ENCODE assay signal across 17 cellular contexts in the genomic region with DNA sequence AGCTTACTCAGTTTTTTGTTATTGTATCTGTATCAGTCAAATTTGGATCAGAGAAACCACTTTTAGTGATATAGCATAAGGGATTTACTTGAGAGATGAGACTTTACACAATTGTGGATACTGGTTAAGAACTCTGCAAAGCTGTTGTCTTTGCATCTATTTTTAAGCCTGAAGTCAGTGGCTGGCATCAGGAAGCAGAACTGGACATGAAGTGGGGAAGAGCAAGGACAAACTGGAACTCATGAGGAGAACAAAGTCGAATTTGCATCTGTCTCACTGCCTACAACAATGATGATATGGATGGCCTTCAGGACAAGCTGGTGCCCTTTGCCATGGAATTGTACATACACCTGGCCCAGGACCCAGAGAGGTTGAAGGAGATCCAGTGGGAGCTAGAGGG. TPM values are rescaled to one million over a fixed set of nuclear protein-coding genes. Genes with fewer than 3 reads are reported as not detected.
A peak's percentile ranks its signal among the peaks of the same experiment; 100 is the strongest.
DNase-seq lines count a peak whose midpoint lies in the region; ATAC-seq and TF ChIP-seq lines count a peak whose summit lies in the region.
"Had no signal": no experiment of that assay in that cellular context is flagged by ENCODE, and none has a peak within 500 bp of the region (broad histone marks: within the 10 kb centered on the region; RNA-seq: fewer than 3 reads in every experiment).

No MANE protein-coding gene starts in this region.

- H4K91ac ChIP-seq in neuronal stem cell (ENCODE audit: low read depth, low read length, poor library complexity) = no peak overlapping the region

- TF ChIP-seq CTCF in heart left ventricle (IDR thresholded peaks at IDR 0.05) (no peak), heart right ventricle (IDR thresholded peaks at IDR 0.05) (no peak), vagina (IDR thresholded peaks at IDR 0.05) (no peak)

- no peak for TF ChIP-seq POLR2A in heart left ventricle (IDR thresholded peaks at IDR 0.05)
- TF ChIP-seq POLR2A in vagina (IDR thresholded peaks at IDR 0.05) = no peak

- no peak overlapping the region for H3K14ac ChIP-seq in neuronal stem cell (ENCODE audit: low read length)

- WGBS in heart left ventricle, 4 donors = 40 to 62% (median 44%) methylated on average over 1 of the region's 1 CpG
- WGBS in heart right ventricle, 2 donors = 29 to 36% methylated on average over 1 of the region's 1 CpG
- no CpG with 5 or more reads among the region's 1 CpG for whole genome bisulfite sequencing in neuronal stem cell (ENCODE audit: extremely low coverage in 2 of 2, insufficient read length in 2 of 2, insufficient replicate concordance in 1 of 2), 2 donors

- no peak overlapping the region for H2AFZ ChIP-seq in neuronal stem cell (ENCODE audit: low read length)

- peak overlapping the region in 4 of 12 donors; percentile 6 to 41 (median 38) for H3K27ac ChIP-seq in heart left ventricle
- H3K27ac ChIP-seq in heart right ventricle = peak overlapping the region in 2 of 10 donors; percentile 2 to 8
- no peak overlapping the region for H3K27ac ChIP-seq in neuronal stem cell (replicated peaks; ENCODE audit: low read length)
- no peak overlapping the region for H3K27ac ChIP-seq in vagina

- no peaks in the 10 kb centered on the region for H3K9me3 ChIP-seq in heart left ventricle
- H3K9me3 ChIP-seq in heart right ventricle = no peaks in the 10 kb centered on the region
- H3K9me3 ChIP-seq in neuronal stem cell (replicated peaks in 1 of 2; ENCODE audit: control insufficient read depth in 2 of 2, insufficient read depth in 1 of 2, low read depth in 1 of 2, low read length in 2 of 2) = peaks cover 0 to 2% of the 10 kb centered on the region in 2 donors
- H3K9me3 ChIP-seq in vagina = no peaks in the 10 kb centered on the region
- H3K9me3 ChIP-seq: BE2C had no signal

- ATAC-seq in heart left ventricle (peak; percentile 59 to 76 (median 63)), heart right ventricle (peak in 6 of 8 donors; percentile 46 to 89 (median 64)), GM21737 (IDR thresholded peaks at IDR 0.05; ENCODE audit: unreplicated experiment) (no peak), HG03439 (IDR thresholded peaks at IDR 0.05; ENCODE audit: unreplicated experiment) (no peak)
- ATAC-seq: HepG2 had no signal

- H3K18ac ChIP-seq in neuronal stem cell (ENCODE audit: low read length) = no peak overlapping the region

- no peak overlapping the region for H3K9ac ChIP-seq in neuronal stem cell (ENCODE audit: low read depth, low read length, poor library complexity)

- H3K4me1 ChIP-seq in heart left ventricle (peaks cover 0 to 8% (median 0%) of the 10 kb centered on the region in 12 donors), heart right ventricle (peaks cover 0 to 12% (median 0%) of the 10 kb centered on the region in 9 donors), neuronal stem cell (ENCODE audit: control insufficient read depth in 2 of 2, insufficient read depth in 1 of 2, low read depth in 1 of 2, low read length in 2 of 2) (no peaks in the 10 kb centered on the region), vagina (no peaks in the 10 kb centered on the region)
- H3K4me1 ChIP-seq: BE2C had no signal

- no peaks in the 10 kb centered on the region for H3K27me3 ChIP-seq in heart left ventricle
- peaks cover 0 to 4% (median 0%) of the 10 kb centered on the region in 7 donors for H3K27me3 ChIP-seq in heart right ventricle
- H3K27me3 ChIP-seq in neuronal stem cell (ENCODE audit: control insufficient read depth in 3 of 3, insufficient read depth in 3 of 3, low read depth in 1 of 3, low read length in 3 of 3) = peaks cover 0 to 3% (median 0%) of the 10 kb centered on the region in 3 experiments
- no peaks in the 10 kb centered on the region for H3K27me3 ChIP-seq in vagina

- no peak overlapping the region for H2BK15ac ChIP-seq in neuronal stem cell (ENCODE audit: low read length)

- no peaks in the 10 kb centered on the region for H3K79me1 ChIP-seq in neuronal stem cell (ENCODE audit: low read depth, low read length)

- no peak overlapping the region for H4K8ac ChIP-seq in neuronal stem cell (ENCODE audit: low read depth, low read length)

- H3K36me3 ChIP-seq in heart left ventricle (peaks cover 0 to 10% (median 0%) of the 10 kb centered on the region in 9 donors), heart right ventricle (peaks cover 0 to 14% (median 0%) of the 10 kb centered on the region in 9 donors), neuronal stem cell (replicated peaks in 1 of 2; ENCODE audit: control insufficient read depth in 2 of 2, insufficient read depth in 2 of 2, low read length in 2 of 2) (peaks cover 0 to 11% of the 10 kb centered on the region in 2 donors), vagina (no peaks in the 10 kb centered on the region)

- no peak overlapping the region for H2BK5ac ChIP-seq in neuronal stem cell (ENCODE audit: low read length)

- no peak overlapping the region for H3K4me2 ChIP-seq in neuronal stem cell (ENCODE audit: insufficient read depth, low read length, poor library complexity, severe bottlenecking)

- no peak overlapping the region for H2AK5ac ChIP-seq in neuronal stem cell (ENCODE audit: low read depth, low read length)

- peak overlapping the region; percentile 65 for H3K23ac ChIP-seq in neuronal stem cell (ENCODE audit: low read depth, low read length, poor library complexity)

- DNase-seq in heart left ventricle (no peak), cardiac septum (ENCODE audit: low spot score) (no peak), heart right ventricle (no peak), neuronal stem cell (ENCODE audit: low spot score) (no peak), vagina (ENCODE audit: extremely low spot score in 2 of 2) (peak; percentile 49 to 67), T-helper 9 cell (no peak)
- DNase-seq: ACHN; BE2C; C1 segment of cervical spinal cord; CD4-positive, CD25-positive, alpha-beta regulatory T cell; CD8-positive, alpha-beta memory T cell; COR-L47; GOT3; H9 had no signal

- no peak overlapping the region for H3K4ac ChIP-seq in neuronal stem cell (ENCODE audit: low read length)

- intact Hi-C loops in heart left ventricle (cut with DNase I) = no loop called here
- intact Hi-C loops in cardiac septum (cut with DNase I) = no loop called here
- intact Hi-C loops in heart right ventricle (cut with DNase I) = no loop called here
- intact Hi-C loops in vagina (cut with DNase I) = no loop called here

- no peak overlapping the region for H2BK12ac ChIP-seq in neuronal stem cell (ENCODE audit: low read length)

- H3K4me3 ChIP-seq in heart left ventricle = no peak overlapping the region
- H3K4me3 ChIP-seq in heart right ventricle = no peak overlapping the region
- H3K4me3 ChIP-seq in neuronal stem cell (ENCODE audit: low read length in 2 of 2) = peak overlapping the region in 1 of 2 donors; percentile 8
- no peak overlapping the region for H3K4me3 ChIP-seq in vagina

- no peak overlapping the region for H2BK120ac ChIP-seq in neuronal stem cell (ENCODE audit: low read depth, low read length)

RNA-seq across cellular contexts. Expression of gene MYORG, which starts 15.8 kb away (rescaled TPM):
- total RNA-seq in heart left ventricle = 10 to 100 TPM in 1 of 9 donors, 1 to 10 TPM in 8; 3.5 to 10.2 (median 6.7) TPM
- 1 to 10 TPM; 1.3 to 5.9 TPM for polyA plus RNA-seq in heart left ventricle
- 9.7 TPM for total RNA-seq in cardiac septum
- total RNA-seq in heart right ventricle = 1 to 10 TPM; 4.9 to 9.1 (median 7.1) TPM
- polyA plus RNA-seq in heart right ventricle = 1 to 10 TPM; 1.3 to 4.8 TPM
- 0.06 TPM for polyA plus RNA-seq in neuronal stem cell (2013, experiment 1 of 2)
- polyA plus RNA-seq in neuronal stem cell (2013, experiment 2 of 2) = 0.07 TPM
- total RNA-seq in vagina = 4.4 TPM

Comparison
In these comparisons a context has a peak if more than half of its experiments do, and no peak if none do; other contexts are left out.
1. ATAC-seq: peak in heart left ventricle (4 of 4) and heart right ventricle (6 of 8); none in GM21737 (single experiment) and HG03439 (single experiment).
2. DNase-seq: peak in vagina (2 of 2); none in heart left ventricle (0 of 5), cardiac septum (single experiment), heart right ventricle (0 of 2), neuronal stem cell (single experiment) and T-helper 9 cell (single experiment).